Comparison of ENCODE assay signal across 8 cellular contexts in the genomic region with DNA sequence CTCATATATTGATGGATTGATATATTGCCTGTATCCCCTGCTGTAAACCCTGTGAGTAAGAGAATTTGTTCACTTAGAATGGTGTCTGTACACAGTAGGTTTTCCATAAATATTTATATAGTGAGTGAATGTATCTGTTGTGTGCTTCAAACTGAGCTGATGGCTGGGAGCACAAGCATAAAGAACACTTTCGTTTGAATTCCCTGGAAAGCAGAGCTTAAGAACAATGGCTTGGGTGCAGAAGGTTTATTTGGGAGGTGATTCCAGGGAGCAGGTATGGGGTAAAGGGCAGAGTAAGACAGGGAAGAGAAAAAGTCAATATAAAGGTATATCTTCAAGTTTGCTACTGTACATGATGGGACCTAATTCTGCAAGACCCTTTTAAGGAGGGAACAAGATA.
"Had no signal": no experiment of that assay in that cellular context is flagged by ENCODE, and none has a peak within 500 bp of the region (broad histone marks: within the 10 kb centered on the region; RNA-seq: fewer than 3 reads in every experiment).

No MANE protein-coding gene starts in this region.

- H3K4me3 ChIP-seq: GM23338 had no signal

- DNase-seq: H9, HCEC 1CT, KBM-7 had no signal

- H3K27ac Mint-ChIP-seq: GM23338, H9 had no signal

- H3K4me2 ChIP-seq: GM23338 had no signal

- H3K9me3 Mint-ChIP-seq: GM23338, H9, IgD-negative memory B cell had no signal

- H3K4me3 Mint-ChIP-seq: GM23338, H9, IgD-negative memory B cell had no signal

- H3K4me1 Mint-ChIP-seq: IgD-negative memory B cell had no signal

- ATAC-seq: GM23338 had no signal

- FAIRE-seq: H1, H54, HTR-8/SVneo had no signal
